ENCODE assay signal across 8 cellular contexts in the genomic region with DNA sequence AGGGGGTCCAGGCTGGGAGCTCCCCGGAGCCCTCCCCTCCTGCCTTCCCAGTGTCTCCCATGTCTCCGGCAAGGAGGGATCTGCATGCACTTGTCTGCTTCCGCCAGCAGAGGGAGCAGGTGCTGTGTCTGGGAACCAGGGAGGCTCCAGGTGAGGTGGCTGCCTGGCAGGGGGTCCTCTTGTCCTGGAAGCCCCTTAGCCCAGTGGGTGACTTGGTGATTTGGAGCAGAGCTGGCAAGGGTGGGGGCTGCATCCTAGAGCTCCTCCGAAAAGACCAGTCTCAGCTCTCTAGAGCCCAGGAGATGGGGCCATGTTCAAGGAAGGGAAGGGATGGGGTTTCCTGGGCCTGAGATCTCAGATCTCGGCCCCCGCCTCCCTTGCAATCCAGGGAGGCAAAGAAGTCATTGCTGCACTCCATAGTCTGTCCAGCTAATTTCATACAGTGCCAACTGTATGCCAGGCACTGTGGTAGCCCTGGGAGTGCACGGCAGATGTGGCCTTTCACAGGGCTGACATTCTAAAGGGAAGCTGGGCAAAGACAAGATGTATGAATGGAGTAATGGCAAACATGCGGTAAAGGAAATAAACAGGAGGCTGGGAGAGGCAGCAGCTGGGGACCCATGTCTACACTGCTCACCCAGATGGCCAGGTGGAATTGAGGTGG. TPM values are rescaled to one million over a fixed set of nuclear protein-coding genes. Genes with fewer than 3 reads are reported as not detected.
A peak's percentile ranks its signal among the peaks of the same experiment; 100 is the strongest.
DNase-seq lines count a peak whose midpoint lies in the region; ATAC-seq, FAIRE-seq and TF ChIP-seq lines count a peak whose summit lies in the region.

No MANE protein-coding gene starts in this region.

- no peak overlapping the region for H2AFZ ChIP-seq in GM12878 (ENCODE audit: control insufficient read depth, low read depth, low read length)

- no peaks in the 10 kb centered on the region for H3K9me3 ChIP-seq in GM12878 (replicated peaks; ENCODE audit: control insufficient read depth, insufficient read depth, low read length)

- H3K27me3 ChIP-seq in GM12878 (replicated peaks in 1 of 2; ENCODE audit: control insufficient read depth in 2 of 2, insufficient read depth in 2 of 2, low read length in 1 of 2) = peaks cover 0 to 3% of the 10 kb centered on the region in 2 experiments; a peak in 1 of 4 replicates

- TF ChIP-seq CTCF in AG09319 (IDR thresholded peaks at IDR 0.05; ENCODE audit: low read depth, low read length) (peak; percentile 97), VCaP (conservative IDR thresholded peaks at IDR 0.05) (peak; percentile 93), GM12878 (IDR thresholded peaks at IDR 0.05 in 2 of 3, conservative IDR thresholded peaks at IDR 0.05 in 1 of 3; ENCODE audit: control insufficient read depth in 2 of 3, extremely low read depth in 1 of 3, insufficient read depth in 1 of 3, low read depth in 3 of 3, low read length in 3 of 3) (peak; percentile 83 to 95 (median 93))

- DNase-seq in AG09319 (ENCODE audit: extremely low read depth, low read depth) (peak; percentile 1), NCI-H146 (lab: John Stamatoyannopoulos, UW) (peak; percentile 72), GM12878 (ENCODE audit: low read depth, low spot score) (no peak), iPS-NIHi11 (ENCODE audit: low spot score) (peak; percentile 92)
- peak; percentile 45 to 55 for DNase-seq in stimulated activated CD4-positive, alpha-beta T cell treated with anti-CD3 and anti-CD28 coated beads, Interleukin-15, amount 100 ng/mL, for 1 hour (ENCODE audit: low read depth in 1 of 2, low spot score in 1 of 2)

- no peaks in the 10 kb centered on the region for H3K79me2 ChIP-seq in GM12878 (ENCODE audit: control insufficient read depth, insufficient read depth, low read length)

- H3K9ac ChIP-seq in GM12878 (ENCODE audit: control insufficient read depth, insufficient read depth, low read length) = no peak overlapping the region

- H3K4me3 ChIP-seq in GM12878 = no peak overlapping the region

- H4K20me1 ChIP-seq in GM12878 (ENCODE audit: control insufficient read depth, insufficient read depth) = no peaks in the 10 kb centered on the region

- FAIRE-seq in GM12878 (lab: Jason Lieb, UNC) = peak; percentile 89

- H3K4me1 ChIP-seq in GM12878 (ENCODE audit: control insufficient read depth, insufficient read depth, low read length) = no peaks in the 10 kb centered on the region

- H3K36me3 ChIP-seq in GM12878 (ENCODE audit: control insufficient read depth in 2 of 2, insufficient read depth in 2 of 2, low read length in 1 of 2) = no peaks in the 10 kb centered on the region

- SMC1A ChIA-PET in GM12878 (lab: Charles Lee; ENCODE audit: uncharacterized antibody, unreplicated experiment) = interaction anchor here (1.4 kb wide), 1 partner anchor 83 kb away, joined by 3 read pairs; no protein-coding TSS in a partner anchor

- H3K27ac ChIP-seq in VCaP (no peak overlapping the region), GM12878 (ENCODE audit: control insufficient read depth, insufficient read depth) (no peak overlapping the region)

- BruUV-seq in GM12878 (replicated peaks; lab: Mats Ljungman, UMichigan) = no TSS peak

- TF ChIP-seq RAD21 in GM12878 (IDR thresholded peaks at IDR 0.05; ENCODE audit: insufficient read depth, low read depth, low read length) = peak; percentile 72

- POLR2A ChIA-PET in GM12878 (lab: Charles Lee) = no interaction called here

- intact Hi-C loops in GM12878 (cut with micrococcal nuclease; ENCODE audit: unreplicated experiment) = loop anchor here (1.0 to 5.0 kb wide), 2 partner anchors 77 to 250 kb away; no protein-coding TSS in a partner anchor

- ATAC-seq in GM19372 (IDR thresholded peaks at IDR 0.05; ENCODE audit: low read depth, unreplicated experiment) = peak; percentile 67
- peak; percentile 95 for ATAC-seq in GM12878
- ATAC-seq in GM18517 (IDR thresholded peaks at IDR 0.05; ENCODE audit: unreplicated experiment) = no peak

- no peak for TF ChIP-seq EP300 in GM12878 (IDR thresholded peaks at IDR 0.05; ENCODE audit: borderline replicate concordance in 1 of 2, control insufficient read depth in 1 of 2, low read depth in 2 of 2, low read length in 2 of 2)

- no peak overlapping the region for H3K4me2 ChIP-seq in GM12878 (ENCODE audit: control insufficient read depth, insufficient read depth)

- in situ Hi-C loops in GM12878 (cut with MboI) = no loop called here

- 11% methylated on average over 8 of the region's 8 CpGs for WGBS in GM12878 (ENCODE audit: insufficient coverage, insufficient replicate concordance, low lambda C conversion rate, missing lambda C conversion rate)

- CTCF ChIA-PET in GM12878 (lab: Yijun Ruan, JAX) = interaction anchor here (0.7 to 5.1 kb wide), 9 partner anchors 14 to 249 kb away, joined by 3 to 42 read pairs (median 4); no protein-coding TSS in a partner anchor

- RAD21 ChIA-PET in GM12878 (lab: Charles Lee; ENCODE audit: unreplicated experiment) = interaction anchor here (1.7 kb wide), 1 partner anchor 76 kb away, joined by 5 read pairs; no protein-coding TSS in a partner anchor

- no peak for TF ChIP-seq POLR2A in GM12878 (IDR thresholded peaks at IDR 0.05; ENCODE audit: low read depth, low read length)

TF ChIP-seq in GM12878, 131 proteins besides CTCF, POLR2A, EP300 and RAD21 (continues in another document):
- no peak for TF ChIP-seq JUNB (IDR thresholded peaks at IDR 0.05)
- TF ChIP-seq SIX5 (IDR thresholded peaks at IDR 0.05; ENCODE audit: low read depth, low read length, severe bottlenecking) = no peak

RNA-seq across cellular contexts. Expression of gene SFRP5, which starts 20.4 kb away (rescaled TPM):
- total RNA-seq in GM12878 (2013; cell fraction: nucleolus; rRNA removed) = not detected in 2 replicates
- not detected in 2 replicates for total RNA-seq in GM12878 (2014; rRNA removed)
- total RNA-seq in GM12878 (2014; rRNA removed; fragmentation: Illumina TruSeq; extraction: Trizol) = not detected in 2 replicates
- total RNA-seq in GM12878 (2021) = 0.11 TPM in 1 of 2 replicates, not detected in the other
- not detected for polyA plus RNA-seq in GM12878 (2011; ENCODE audit: low read depth)
- not detected in 2 replicates for polyA plus RNA-seq in GM12878 (2011; rRNA removed)
- polyA plus RNA-seq in GM12878 (2011; cell fraction: cytosol; rRNA removed) = not detected in 2 replicates
- polyA plus RNA-seq in GM12878 (2011; cell fraction: nucleus; rRNA removed) = not detected in 2 replicates
- not detected in 2 replicates for polyA plus RNA-seq in GM12878 (2012)
- not detected in 2 replicates for polyA plus RNA-seq in GM12878 (2014; fragmentation: Illumina TruSeq; extraction: Trizol)
- not detected for polyA plus RNA-seq in GM12878 (2014; fragmentation: Nextera tagmentation; extraction: Ambion mirVana)
- not detected in 2 replicates for polyA plus RNA-seq in GM12878 (2014; rRNA removed)
- polyA plus RNA-seq in GM12878 (2016; fragmentation: Nextera tagmentation; extraction: Ambion mirVana) = not detected
- polyA minus RNA-seq in GM12878 (2011; rRNA and poly(A)+ RNA removed) = not detected in 2 replicates
- polyA minus RNA-seq in GM12878 (2011; cell fraction: cytosol; rRNA and poly(A)+ RNA removed) = not detected in 2 replicates
- polyA minus RNA-seq in GM12878 (2011; cell fraction: nucleus; rRNA and poly(A)+ RNA removed) = not detected in 2 replicates

RNA-seq across cellular contexts. Expression of gene ZFYVE27, which starts 55.3 kb away (rescaled TPM):
- total RNA-seq in GM12878 (2013; cell fraction: nucleolus; rRNA removed) = 105 and 111 TPM in 2 replicates
- total RNA-seq in GM12878 (2014; rRNA removed) = 25.7 and 28.9 TPM in 2 replicates
- total RNA-seq in GM12878 (2014; rRNA removed; fragmentation: Illumina TruSeq; extraction: Trizol) = 14.5 and 16.4 TPM in 2 replicates
- total RNA-seq in GM12878 (2021) = 23.7 and 25.3 TPM in 2 replicates
- polyA plus RNA-seq in GM12878 (2011; ENCODE audit: low read depth) = 10.4 TPM
- polyA plus RNA-seq in GM12878 (2011; rRNA removed) = 20.3 and 28.2 TPM in 2 replicates
- 26.9 and 33.5 TPM in 2 replicates for polyA plus RNA-seq in GM12878 (2011; cell fraction: cytosol; rRNA removed)
- 117 TPM in 2 replicates for polyA plus RNA-seq in GM12878 (2011; cell fraction: nucleus; rRNA removed)
- 18.7 and 19.2 TPM in 2 replicates for polyA plus RNA-seq in GM12878 (2012)
- polyA plus RNA-seq in GM12878 (2014; fragmentation: Illumina TruSeq; extraction: Trizol) = 11.1 and 16.6 TPM in 2 replicates
- 1 to 10 TPM; 1.1 to 1.3 TPM for polyA plus RNA-seq in GM12878 (2014; fragmentation: Nextera tagmentation; extraction: Ambion mirVana)
- 26.2 and 26.3 TPM in 2 replicates for polyA plus RNA-seq in GM12878 (2014; rRNA removed)
- polyA plus RNA-seq in GM12878 (2016; fragmentation: Nextera tagmentation; extraction: Ambion mirVana) = 10 to 100 TPM; 20.8 to 22.1 TPM
- polyA minus RNA-seq in GM12878 (2011; rRNA and poly(A)+ RNA removed) = 21.9 and 42.0 TPM in 2 replicates
- polyA minus RNA-seq in GM12878 (2011; cell fraction: cytosol; rRNA and poly(A)+ RNA removed) = 7.0 and 12.7 TPM in 2 replicates
- 46.1 and 55.0 TPM in 2 replicates for polyA minus RNA-seq in GM12878 (2011; cell fraction: nucleus; rRNA and poly(A)+ RNA removed)

RNA-seq across cellular contexts. Expression of gene GOLGA7B, which starts 57.5 kb away (rescaled TPM):
- total RNA-seq in GM12878 (2013; cell fraction: nucleolus; rRNA removed) = not detected in 2 replicates
- not detected in 2 replicates for total RNA-seq in GM12878 (2014; rRNA removed)
- not detected in 2 replicates for total RNA-seq in GM12878 (2014; rRNA removed; fragmentation: Illumina TruSeq; extraction: Trizol)
- total RNA-seq in GM12878 (2021) = not detected in 2 replicates
- polyA plus RNA-seq in GM12878 (2011; ENCODE audit: low read depth) = not detected
- 0.01 TPM in 1 of 2 replicates, not detected in the other for polyA plus RNA-seq in GM12878 (2011; rRNA removed)
- polyA plus RNA-seq in GM12878 (2011; cell fraction: cytosol; rRNA removed) = 0.02 TPM in 1 of 2 replicates, not detected in the other
- polyA plus RNA-seq in GM12878 (2011; cell fraction: nucleus; rRNA removed) = 0.01 TPM in 1 of 2 replicates, not detected in the other
- 0.06 TPM in 1 of 2 replicates, not detected in the other for polyA plus RNA-seq in GM12878 (2012)
- polyA plus RNA-seq in GM12878 (2014; fragmentation: Illumina TruSeq; extraction: Trizol) = 0.01 TPM in 1 of 2 replicates, not detected in the other
- polyA plus RNA-seq in GM12878 (2014; fragmentation: Nextera tagmentation; extraction: Ambion mirVana) = under 1 TPM in 1 of 2 experiments, not detected in 1; 0.02 TPM
- polyA plus RNA-seq in GM12878 (2014; rRNA removed) = not detected in 2 replicates
- polyA plus RNA-seq in GM12878 (2016; fragmentation: Nextera tagmentation; extraction: Ambion mirVana) = not detected
- not detected in 2 replicates for polyA minus RNA-seq in GM12878 (2011; rRNA and poly(A)+ RNA removed)
- polyA minus RNA-seq in GM12878 (2011; cell fraction: cytosol; rRNA and poly(A)+ RNA removed) = not detected in 2 replicates
- not detected in 2 replicates for polyA minus RNA-seq in GM12878 (2011; cell fraction: nucleus; rRNA and poly(A)+ RNA removed)
